ENCODE assay signal across 10 cellular contexts in genomic region chr3:13189639-13190375, GRCh38.
DNase-seq lines count a peak whose midpoint lies in the region; ATAC-seq and TF ChIP-seq lines count a peak whose summit lies in the region.
"Had no signal": no experiment of that assay in that cellular context is flagged by ENCODE, and none has a peak within 500 bp of the region (broad histone marks: within the 10 kb centered on the region; RNA-seq: fewer than 3 reads in every experiment).

No MANE protein-coding gene starts in this region.

- H3K27me3 Mint-ChIP-seq in stimulated activated naive B cell treated with anti-CD40 and anti-IgM and Interleukin-4, amounts not matched to agents 10 μg/mL and 1 μg/mL and 100 μg/mL, for 72 hours: peaks cover 16 to 39% of the 10 kb centered on the region in 2 donors

- H3K9me3 Mint-ChIP-seq in stimulated activated naive B cell treated with anti-CD40 and anti-IgM and Interleukin-4, amounts not matched to agents 10 μg/mL and 1 μg/mL and 100 μg/mL, for 72 hours: peaks cover 14% of the 10 kb centered on the region in 2 donors

- H3K4me3 ChIP-seq in foreskin fibroblast (ENCODE audit: low read depth in 1 of 2, low read length in 2 of 2): no peak overlapping the region

- no peak overlapping the region for H3K4me3 Mint-ChIP-seq in stimulated activated naive B cell treated with anti-CD40 and anti-IgM and Interleukin-4, amounts not matched to agents 10 μg/mL and 1 μg/mL and 100 μg/mL, for 72 hours

- no peak for TF ChIP-seq CTCF in foreskin fibroblast (IDR thresholded peaks at IDR 0.05; ENCODE audit: low read depth, low read length)

- H3K36me3 Mint-ChIP-seq in stimulated activated naive B cell treated with anti-CD40 and anti-IgM and Interleukin-4, amounts not matched to agents 10 μg/mL and 1 μg/mL and 100 μg/mL, for 72 hours: peaks cover 8 to 11% of the 10 kb centered on the region in 2 donors

- DNase-seq in activated gamma-delta T cell treated with Interleukin-2 at 50 U/mL for 16 hours (peak; percentile 28), activated gamma-delta T cell (lab: John Stamatoyannopoulos, UW) (no peak), SW 1271 (lab: John Stamatoyannopoulos, UW) (peak; percentile 23 to 44), foreskin fibroblast (peak; percentile 17 to 23), middle frontal gyrus (ENCODE audit: extremely low spot score, low spot score) (no peak), T1000 (lab: John Stamatoyannopoulos, UW) (no peak)
- no peak for DNase-seq in stimulated activated naive B cell treated with anti-CD40 and anti-IgM and Interleukin-4, amounts not matched to agents 10 μg/mL and 1 μg/mL and 100 μg/mL, for 72 hours
- DNase-seq: kidney glomerular epithelial cell, NCI-H69 had no signal

- peak; percentile 46 to 57 for ATAC-seq in stimulated activated naive B cell treated with anti-CD40 and anti-IgM and Interleukin-4, amounts not matched to agents 10 μg/mL and 1 μg/mL and 100 μg/mL, for 72 hours (replicated peaks)
- no peak for ATAC-seq in HG02642 (IDR thresholded peaks at IDR 0.05; ENCODE audit: poor library complexity, unreplicated experiment)

- H3K4me1 Mint-ChIP-seq in stimulated activated naive B cell treated with anti-CD40 and anti-IgM and Interleukin-4, amounts not matched to agents 10 μg/mL and 1 μg/mL and 100 μg/mL, for 72 hours: peaks cover 13 to 16% of the 10 kb centered on the region in 2 donors

- H3K27ac Mint-ChIP-seq in stimulated activated naive B cell treated with anti-CD40 and anti-IgM and Interleukin-4, amounts not matched to agents 10 μg/mL and 1 μg/mL and 100 μg/mL, for 72 hours: no peak overlapping the region

Comparison
In these comparisons a context has a peak if more than half of its experiments do, and no peak if none do; other contexts are left out.
1. DNase-seq: peak in activated gamma-delta T cell treated with Interleukin-2 at 50 U/mL for 16 hours (single experiment), SW 1271 (2 of 2) and foreskin fibroblast (2 of 2); none in activated gamma-delta T cell (single experiment), stimulated activated naive B cell treated with anti-CD40 and anti-IgM and Interleukin-4, amounts not matched to agents 10 μg/mL and 1 μg/mL and 100 μg/mL, for 72 hours (single experiment), middle frontal gyrus (single experiment) and T1000 (single experiment).